Comparison of ENCODE assay signal across 8 cellular contexts in the genomic region with DNA sequence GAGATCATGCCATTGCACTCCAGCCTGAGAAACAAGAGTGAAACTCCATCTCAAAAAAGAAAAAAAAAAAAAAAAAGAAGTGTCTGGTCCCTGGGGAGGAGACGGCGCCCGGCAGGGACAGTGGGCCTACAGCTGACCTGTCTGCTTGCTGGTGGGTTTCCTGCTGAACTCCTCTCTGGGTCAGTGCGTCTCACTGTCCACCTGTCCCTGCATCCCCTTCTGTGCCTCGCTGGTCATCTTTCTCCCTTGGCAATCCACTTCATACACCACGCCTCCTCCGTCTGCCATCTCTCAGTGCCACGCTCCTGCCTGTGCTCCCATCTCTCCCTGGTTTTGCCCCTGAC.
DNase-seq lines count a peak whose midpoint lies in the region; ATAC-seq and TF ChIP-seq lines count a peak whose summit lies in the region.

No MANE protein-coding gene starts in this region.

- peak overlapping the region; percentile 68 to 79 for H3K9ac ChIP-seq in mucosa of rectum (ENCODE audit: low read depth in 1 of 2, low read length in 2 of 2)

- TF ChIP-seq POLR2A in body of pancreas (IDR thresholded peaks at IDR 0.05), result no peak

- H3K27me3 ChIP-seq in body of pancreas (no peaks in the 10 kb centered on the region), mucosa of rectum (ENCODE audit: control insufficient read depth in 2 of 2, insufficient read depth in 2 of 2, low read length in 2 of 2) (no peaks in the 10 kb centered on the region)

- peak overlapping the region; percentile 72 for H3K4me3 ChIP-seq in GM12864 (ENCODE audit: low read depth, low read length)
- peak overlapping the region; percentile 69 to 88 for H3K4me3 ChIP-seq in body of pancreas
- H3K4me3 ChIP-seq in mucosa of rectum (ENCODE audit: low read length in 2 of 2), result peak overlapping the region; percentile 93 to 94

- H3K27ac ChIP-seq in body of pancreas, result peak overlapping the region; percentile 36 to 73 (median 65)
- H3K27ac ChIP-seq in mucosa of rectum (ENCODE audit: low read depth in 2 of 2, low read length in 2 of 2), result peak overlapping the region in 1 of 2 donors; percentile 56

- H3K4me1 ChIP-seq in body of pancreas (peaks cover 24% of the 10 kb centered on the region), mucosa of rectum (ENCODE audit: control insufficient read depth in 2 of 2, insufficient read depth in 2 of 2, low read length in 2 of 2) (peaks cover 4% of the 10 kb centered on the region in 2 donors)

- ATAC-seq in HG03354 (IDR thresholded peaks at IDR 0.05; ENCODE audit: poor library complexity, severe bottlenecking, unreplicated experiment) (peak; percentile 1), body of pancreas (no peak), HG02610 (IDR thresholded peaks at IDR 0.05; ENCODE audit: unreplicated experiment) (no peak)

- H3K9me3 ChIP-seq in body of pancreas (no peaks in the 10 kb centered on the region), mucosa of rectum (ENCODE audit: control insufficient read depth in 2 of 2, low read length in 2 of 2) (no peaks in the 10 kb centered on the region)

- 12 to 23% methylated on average over 8 of the region's 8 CpGs for WGBS in body of pancreas, 2 donors

- TF ChIP-seq CTCF in GM12864 (IDR thresholded peaks at IDR 0.05; ENCODE audit: low read depth, low read length, missing control alignments) (no peak), body of pancreas (IDR thresholded peaks at IDR 0.05) (no peak)

- intact Hi-C loops in body of pancreas (cut with DNase I) (no loop called here), head of caudate nucleus (cut with DNase I) (no loop called here)

- DNase-seq in GM12864 (ENCODE audit: low read depth) (no peak), body of pancreas (no peak), COR-L47 (lab: John Stamatoyannopoulos, UW) (no peak), head of caudate nucleus (no peak)
- DNase-seq in stimulated activated CD4-positive, alpha-beta T cell treated with anti-CD3 and anti-CD28 coated beads, Interleukin-1b, Interleukin-23, amount 100 ng/mL, for 48 hours, result no peak

- H3K36me3 ChIP-seq in body of pancreas (replicated peaks in 1 of 2; ENCODE audit: insufficient read depth in 1 of 2, low read depth in 2 of 2) (no peaks in the 10 kb centered on the region), mucosa of rectum (ENCODE audit: control insufficient read depth in 2 of 2, insufficient read depth in 2 of 2, low read length in 2 of 2) (no peaks in the 10 kb centered on the region)
